ENCODE assay signal across 7 cellular contexts in the genomic region with DNA sequence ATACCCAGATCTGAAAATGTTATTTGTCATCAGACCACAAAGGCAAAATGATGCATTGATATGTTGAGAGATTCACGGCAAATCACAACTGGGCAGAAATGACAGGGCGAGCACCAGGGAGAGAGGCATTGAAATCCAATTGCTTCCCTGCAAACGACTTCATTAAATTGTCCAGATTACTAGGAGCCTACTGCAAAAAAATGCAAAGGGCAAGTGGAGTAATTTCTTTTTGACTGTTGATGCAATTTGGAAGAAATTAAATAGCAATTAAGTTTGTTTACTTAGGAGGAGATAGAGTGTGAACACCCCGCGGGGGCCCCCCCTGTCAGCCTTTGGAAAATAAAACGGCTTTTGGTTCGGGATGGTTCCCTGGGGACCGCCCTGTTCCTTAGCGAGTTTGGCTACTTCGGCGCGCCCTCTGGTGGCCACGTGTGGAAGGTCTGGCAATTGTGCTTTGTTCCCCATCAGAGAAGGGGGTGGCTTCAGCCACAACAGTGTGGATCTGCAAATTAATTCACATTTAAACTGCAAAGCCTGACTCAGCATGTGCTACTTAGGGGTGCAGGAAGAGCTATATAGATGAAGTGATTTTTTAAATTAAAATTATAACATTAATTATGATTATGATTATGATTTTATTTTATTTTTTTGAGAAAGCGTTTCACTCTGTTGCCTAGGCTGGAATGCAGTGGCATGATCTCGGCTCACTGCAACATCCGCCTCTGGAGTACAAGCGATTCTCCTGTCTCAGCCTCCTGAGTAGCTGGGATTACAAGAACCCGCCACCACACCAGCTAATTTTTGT. TPM values are rescaled to one million over a fixed set of nuclear protein-coding genes. Genes with fewer than 3 reads are reported as not detected.
DNase-seq lines count a peak whose midpoint lies in the region; ATAC-seq and TF ChIP-seq lines count a peak whose summit lies in the region.

No MANE protein-coding gene starts in this region.

- H3K4me1 ChIP-seq in ascending aorta: no peaks in the 10 kb centered on the region

- H3K4me3 ChIP-seq in ascending aorta: peak overlapping the region; percentile 45 to 57

- no peaks in the 10 kb centered on the region for H3K36me3 ChIP-seq in ascending aorta

- no peaks in the 10 kb centered on the region for H3K27me3 ChIP-seq in ascending aorta

- intact Hi-C loops in ascending aorta (cut with DNase I) (loop anchor here (2.0 to 5.0 kb wide), 2 partner anchors 42 to 167 kb away; a partner anchor contains a TSS), sciatic nerve (cut with DNase I) (no loop called here)

- H3K27ac ChIP-seq in ascending aorta: no peak overlapping the region

- DNase-seq in NCI-H146 (lab: John Stamatoyannopoulos, UW) (peak; percentile 91), T-helper 9 cell (peak; percentile 76), ascending aorta (ENCODE audit: low spot score in 2 of 2) (peak; percentile 41 to 93), hippocampal formation (lab: John Stamatoyannopoulos, UW) (peak; percentile 79 to 85), sciatic nerve (ENCODE audit: low spot score) (peak; percentile 93), NCI-H1048 (lab: John Stamatoyannopoulos, UW) (no peak)

- peak; percentile 93 for ATAC-seq in sciatic nerve

- no peaks in the 10 kb centered on the region for H3K9me3 ChIP-seq in ascending aorta

- peak; percentile 89 for TF ChIP-seq CTCF in GM12874 (IDR thresholded peaks at IDR 0.05; ENCODE audit: insufficient read depth, low read depth, low read length)
- peak; percentile 78 to 95 (median 91) for TF ChIP-seq CTCF in ascending aorta (IDR thresholded peaks at IDR 0.05)

RNA-seq across cellular contexts. Expression of a gene that starts 14.5 kb away (rescaled TPM):
- total RNA-seq in ascending aorta: 10.0 TPM
- total RNA-seq in sciatic nerve: 9.6 TPM

RNA-seq across cellular contexts. Expression of a gene that starts 43.0 kb away (rescaled TPM):
- total RNA-seq in ascending aorta (48.3 TPM), sciatic nerve (124 TPM)
